10 cellular contexts compared by ENCODE assay signal in the genomic region with DNA sequence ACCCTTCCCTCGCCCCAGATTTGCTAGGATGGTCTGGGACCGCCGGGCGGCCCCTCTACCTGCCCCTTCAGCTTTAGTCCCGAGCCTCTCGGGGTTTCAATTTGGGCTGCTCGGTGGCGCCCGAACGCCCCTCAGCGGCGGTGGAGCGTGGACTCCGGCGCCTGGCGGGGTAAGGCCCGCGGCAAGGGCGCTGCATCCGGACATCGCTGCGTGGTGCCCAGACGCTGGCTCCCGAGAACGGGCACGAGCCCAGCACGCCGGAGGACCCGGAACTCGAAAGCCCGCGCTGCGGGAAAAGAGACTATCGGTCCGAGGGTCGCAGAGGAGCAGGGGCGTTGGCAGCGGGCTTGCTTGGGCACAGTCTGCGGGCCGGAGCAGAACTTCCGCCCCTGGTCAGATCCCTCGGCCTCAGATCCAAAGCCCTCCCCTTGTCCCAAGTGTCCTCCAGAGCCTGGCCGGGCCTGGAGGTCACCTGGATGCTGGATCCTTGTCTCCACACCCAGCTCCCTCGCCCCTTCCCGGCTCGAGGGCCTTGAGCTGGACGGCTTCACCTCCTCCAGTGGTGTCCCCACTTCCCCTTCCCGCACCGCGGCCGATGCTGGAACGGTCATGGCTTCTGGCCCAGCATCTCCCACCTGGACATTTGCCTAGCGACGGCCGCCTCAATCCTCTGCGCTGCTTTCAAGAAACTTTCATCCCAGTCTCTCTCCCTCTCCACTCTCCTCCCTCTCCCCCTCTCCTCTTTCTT. TPM values are rescaled to one million over a fixed set of nuclear protein-coding genes. Genes with fewer than 3 reads are reported as not detected.
DNase-seq lines count a peak whose midpoint lies in the region; ATAC-seq, FAIRE-seq and TF ChIP-seq lines count a peak whose summit lies in the region.
"Had no signal": no experiment of that assay in that cellular context is flagged by ENCODE, and none has a peak within 500 bp of the region (broad histone marks: within the 10 kb centered on the region; RNA-seq: fewer than 3 reads in every experiment).

No MANE protein-coding gene starts in this region.

- H3K9me3 Mint-ChIP-seq in activated CD4-positive, alpha-beta memory T cell treated with anti-CD3 and anti-CD28 coated beads for 36 hours: no peaks in the 10 kb centered on the region

- CTCF ChIA-PET in activated CD4-positive, alpha-beta memory T cell treated with anti-CD3 and anti-CD28 coated beads for 36 hours (lab: Charles Lee): no interaction called here

- H3K27me3 ChIP-seq in right cardiac atrium (ENCODE audit: control insufficient read depth, insufficient read depth) (peaks cover 3% of the 10 kb centered on the region), small intestine (ENCODE audit: control insufficient read depth in 2 of 2, insufficient read depth in 2 of 2, low read length in 2 of 2) (peaks cover 9 to 44% of the 10 kb centered on the region in 2 donors), testis (no peaks in the 10 kb centered on the region)

- H3K4me3 ChIP-seq in right cardiac atrium (ENCODE audit: low read length) (no peak overlapping the region), small intestine (ENCODE audit: low read depth in 1 of 2, low read length in 2 of 2) (peak overlapping the region in 1 of 2 donors; percentile 8), testis (peak overlapping the region in 1 of 2 donors; percentile 17)

- H3K9me3 ChIP-seq in right cardiac atrium (ENCODE audit: control insufficient read depth, low read length) (no peaks in the 10 kb centered on the region), small intestine (ENCODE audit: control insufficient read depth, low read depth) (no peaks in the 10 kb centered on the region), testis (no peaks in the 10 kb centered on the region)

- POLR2A ChIA-PET in activated CD4-positive, alpha-beta memory T cell treated with anti-CD3 and anti-CD28 coated beads for 36 hours (lab: Charles Lee): interaction anchor here (0.8 kb wide), 1 partner anchor 9 kb away, joined by 3 read pairs; no protein-coding TSS in a partner anchor

- TF ChIP-seq POLR2A in testis (IDR thresholded peaks at IDR 0.05): no peak

- no peak for FAIRE-seq in small intestine (lab: Jason Lieb, UNC)
- FAIRE-seq: colon had no signal

- peaks cover 68% of the 10 kb centered on the region for H3K27me3 Mint-ChIP-seq in activated CD4-positive, alpha-beta memory T cell treated with anti-CD3 and anti-CD28 coated beads for 36 hours

- H3K4me1 Mint-ChIP-seq in activated CD4-positive, alpha-beta memory T cell treated with anti-CD3 and anti-CD28 coated beads for 36 hours (ENCODE audit: low read depth): peaks cover 41% of the 10 kb centered on the region

- no peak for TF ChIP-seq CTCF in testis (IDR thresholded peaks at IDR 0.05)

- ATAC-seq in right cardiac atrium (peak in 1 of 2 donors; percentile 38), sciatic nerve (no peak), GM21717 (IDR thresholded peaks at IDR 0.05; ENCODE audit: unreplicated experiment) (no peak)

- H3K4me3 Mint-ChIP-seq in activated CD4-positive, alpha-beta memory T cell treated with anti-CD3 and anti-CD28 coated beads for 36 hours: peak overlapping the region; percentile 39

- peaks cover 19% of the 10 kb centered on the region for H3K36me3 Mint-ChIP-seq in activated CD4-positive, alpha-beta memory T cell treated with anti-CD3 and anti-CD28 coated beads for 36 hours

- H3K27ac Mint-ChIP-seq in activated CD4-positive, alpha-beta memory T cell treated with anti-CD3 and anti-CD28 coated beads for 36 hours: no peak overlapping the region

- 17% methylated on average over 56 of the region's 56 CpGs for WGBS in right cardiac atrium
- WGBS in small intestine, 3 donors: 4 to 23% (median 10%) methylated on average over 48 to 56 of the region's 56 CpGs
- 44 to 48% methylated on average over 45 to 56 of the region's 56 CpGs for WGBS in testis, 2 donors

- H3K36me3 ChIP-seq in small intestine (ENCODE audit: control insufficient read depth in 2 of 2, insufficient read depth in 2 of 2, low read length in 2 of 2) (no peaks in the 10 kb centered on the region), testis (ENCODE audit: low read depth, missing control alignments) (no peaks in the 10 kb centered on the region)

- DNase-seq in NCI-H524 (lab: John Stamatoyannopoulos, UW) (peak; percentile 10 to 55), NCI-H524 treated with DMSO at 0.1 percent for 48 hours (lab: John Stamatoyannopoulos, UW) (no peak), right cardiac atrium (peak in 2 of 3 donors; percentile 53 to 54), sciatic nerve (ENCODE audit: low spot score) (peak; percentile 59), small intestine (no peak), testis (no peak)
- DNase-seq in activated CD4-positive, alpha-beta memory T cell treated with anti-CD3 and anti-CD28 coated beads for 36 hours: peak; percentile 30

- intact Hi-C loops in activated CD4-positive, alpha-beta memory T cell treated with anti-CD3 and anti-CD28 coated beads for 36 hours (cut with micrococcal nuclease): loop anchor here (1.0 to 5.0 kb wide), 2 partner anchors 9 to 260 kb away; no protein-coding TSS in a partner anchor
- intact Hi-C loops in right cardiac atrium (cut with DNase I) (no loop called here), sciatic nerve (cut with DNase I) (no loop called here), testis (cut with DNase I; ENCODE audit: low total_unique reads) (no loop called here)

- H3K4me1 ChIP-seq in right cardiac atrium (ENCODE audit: control insufficient read depth, insufficient read depth, low read length) (peaks cover 3% of the 10 kb centered on the region), small intestine (ENCODE audit: control insufficient read depth in 2 of 2, insufficient read depth in 1 of 2, low read depth in 1 of 2, low read length in 1 of 2) (peaks cover 2 to 4% of the 10 kb centered on the region in 2 donors), testis (no peaks in the 10 kb centered on the region)

- no peak overlapping the region for H3K27ac ChIP-seq in right cardiac atrium (ENCODE audit: low read length)
- H3K27ac ChIP-seq in small intestine (ENCODE audit: low read depth in 1 of 2, low read length in 1 of 2): no peak overlapping the region
- no peak overlapping the region for H3K27ac ChIP-seq in testis
- H3K27ac ChIP-seq: RWPE1 had no signal

RNA-seq across cellular contexts. Expression of a gene that starts 2.9 kb away (rescaled TPM):
- not detected for total RNA-seq in activated CD4-positive, alpha-beta memory T cell treated with anti-CD3 and anti-CD28 coated beads for 36 hours
- not detected for total RNA-seq in right cardiac atrium
- polyA plus RNA-seq in right cardiac atrium: not detected
- not detected for total RNA-seq in sciatic nerve
- not detected for polyA plus RNA-seq in small intestine
- under 1 TPM; 0.39 to 0.56 TPM for total RNA-seq in testis
- polyA plus RNA-seq in testis (ENCODE audit: insufficient read depth, low read depth, low replicate concordance): 0.36 TPM

Comparison
In these comparisons a context has a peak if more than half of its experiments do, and no peak if none do; other contexts are left out.
1. DNase-seq: peak in NCI-H524 (2 of 2), activated CD4-positive, alpha-beta memory T cell treated with anti-CD3 and anti-CD28 coated beads for 36 hours (single experiment), right cardiac atrium (2 of 3) and sciatic nerve (single experiment); none in NCI-H524 treated with DMSO at 0.1 percent for 48 hours (single experiment), small intestine (single experiment) and testis (single experiment).